ENCODE assay signal across 1 cellular context in the genomic region with DNA sequence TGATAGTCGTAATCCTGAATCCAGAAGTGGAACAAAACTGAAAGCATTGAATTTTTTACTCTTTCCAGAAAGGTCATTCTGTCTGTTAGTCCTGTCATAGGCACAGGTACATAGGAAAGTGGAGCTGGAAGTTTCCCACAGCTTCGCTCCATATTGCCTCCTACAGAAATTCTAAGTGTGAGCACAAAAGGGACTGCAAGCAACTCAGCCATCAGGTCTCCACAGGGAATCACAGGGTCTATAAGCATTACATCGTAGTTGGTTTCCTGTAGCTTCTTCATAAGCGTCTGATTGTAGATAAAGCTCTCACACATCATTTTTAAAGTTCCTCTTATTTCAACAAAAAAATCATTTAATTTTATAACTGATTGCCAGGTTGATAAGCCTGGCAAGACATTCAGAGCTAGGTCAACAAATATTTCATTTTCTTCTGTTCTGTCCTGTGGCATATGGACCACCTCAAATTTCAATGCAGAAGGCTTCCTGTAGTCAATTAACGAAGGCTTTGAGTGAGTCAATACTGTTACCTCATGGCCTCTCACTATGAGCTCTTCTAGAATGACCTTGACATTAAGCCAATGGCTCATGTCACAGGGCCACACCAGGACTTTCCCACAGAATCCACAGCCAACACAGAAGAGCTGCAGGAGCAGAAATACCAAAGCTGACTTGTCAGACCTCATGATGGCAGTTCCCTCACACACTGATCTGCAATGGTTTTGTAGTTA.
A peak's percentile ranks its signal among the peaks of the same experiment; 100 is the strongest.
TF ChIP-seq lines count a peak whose summit lies in the region.

Gene UGT2A3, minus strand, starts transcription at position 727 of the 728 bp plus-strand sequence. Its CDS starts 44 bp downstream, at position 683.

TF ChIP-seq in HepG2, 621 proteins besides CTCF, POLR2A, EP300 and RAD21 (continues in another document):
- TF ChIP-seq PAX8 (CRISPR knock-in tag; IDR thresholded peaks at IDR 0.05; ENCODE audit: borderline replicate concordance), result no peak
- TF ChIP-seq ZNF746 (CRISPR knock-in tag; IDR thresholded peaks at IDR 0.05), result no peak
- no peak for TF ChIP-seq ZNF878 (CRISPR knock-in tag; IDR thresholded peaks at IDR 0.05)
- TF ChIP-seq ARNT2 (CRISPR knock-in tag; IDR thresholded peaks at IDR 0.05; ENCODE audit: low read depth), result no peak
- no peak for TF ChIP-seq FLYWCH1 (CRISPR knock-in tag; IDR thresholded peaks at IDR 0.05)
- TF ChIP-seq NR2F1 (CRISPR knock-in tag; IDR thresholded peaks at IDR 0.05), result peak; percentile 68 to 76; a peak in 3 of 4 replicates
- no peak for TF ChIP-seq ZSCAN25 (CRISPR knock-in tag; IDR thresholded peaks at IDR 0.05)
- 0 out of 2 replicates have a peak, but pooled peaks have one; percentile 49 for TF ChIP-seq TOE1 (CRISPR knock-in tag; IDR thresholded peaks at IDR 0.05)
- TF ChIP-seq CBX5 (CRISPR knock-in tag; IDR thresholded peaks at IDR 0.05; ENCODE audit: borderline replicate concordance), result peak; percentile 82; the same call in 1 of the 2 replicates
- TF ChIP-seq, protein P1, sequence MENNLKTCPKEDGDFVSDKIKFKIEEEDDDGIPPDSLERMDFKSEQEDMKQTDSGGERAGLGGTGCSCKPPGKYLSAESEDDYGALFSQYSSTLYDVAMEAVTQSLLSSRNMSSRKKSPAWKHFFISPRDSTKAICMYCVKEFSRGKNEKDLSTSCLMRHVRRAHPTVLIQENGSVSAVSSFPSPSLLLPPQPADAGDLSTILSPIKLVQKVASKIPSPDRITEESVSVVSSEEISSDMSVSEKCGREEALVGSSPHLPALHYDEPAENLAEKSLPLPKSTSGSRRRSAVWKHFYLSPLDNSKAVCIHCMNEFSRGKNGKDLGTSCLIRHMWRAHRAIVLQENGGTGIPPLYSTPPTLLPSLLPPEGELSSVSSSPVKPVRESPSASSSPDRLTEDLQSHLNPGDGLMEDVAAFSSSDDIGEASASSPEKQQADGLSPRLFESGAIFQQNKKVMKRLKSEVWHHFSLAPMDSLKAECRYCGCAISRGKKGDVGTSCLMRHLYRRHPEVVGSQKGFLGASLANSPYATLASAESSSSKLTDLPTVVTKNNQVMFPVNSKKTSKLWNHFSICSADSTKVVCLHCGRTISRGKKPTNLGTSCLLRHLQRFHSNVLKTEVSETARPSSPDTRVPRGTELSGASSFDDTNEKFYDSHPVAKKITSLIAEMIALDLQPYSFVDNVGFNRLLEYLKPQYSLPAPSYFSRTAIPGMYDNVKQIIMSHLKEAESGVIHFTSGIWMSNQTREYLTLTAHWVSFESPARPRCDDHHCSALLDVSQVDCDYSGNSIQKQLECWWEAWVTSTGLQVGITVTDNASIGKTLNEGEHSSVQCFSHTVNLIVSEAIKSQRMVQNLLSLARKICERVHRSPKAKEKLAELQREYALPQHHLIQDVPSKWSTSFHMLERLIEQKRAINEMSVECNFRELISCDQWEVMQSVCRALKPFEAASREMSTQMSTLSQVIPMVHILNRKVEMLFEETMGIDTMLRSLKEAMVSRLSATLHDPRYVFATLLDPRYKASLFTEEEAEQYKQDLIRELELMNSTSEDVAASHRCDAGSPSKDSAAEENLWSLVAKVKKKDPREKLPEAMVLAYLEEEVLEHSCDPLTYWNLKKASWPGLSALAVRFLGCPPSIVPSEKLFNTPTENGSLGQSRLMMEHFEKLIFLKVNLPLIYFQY (CRISPR knock-in tag; IDR thresholded peaks at IDR 0.05; ENCODE audit: borderline replicate concordance), result no peak
- no peak for TF ChIP-seq ZNF672 (CRISPR knock-in tag; IDR thresholded peaks at IDR 0.05)
- peak; percentile 41; the same call in 1 of the 2 replicates for TF ChIP-seq ELF1 (CRISPR knock-in tag; IDR thresholded peaks at IDR 0.05)
- TF ChIP-seq, protein P2, sequence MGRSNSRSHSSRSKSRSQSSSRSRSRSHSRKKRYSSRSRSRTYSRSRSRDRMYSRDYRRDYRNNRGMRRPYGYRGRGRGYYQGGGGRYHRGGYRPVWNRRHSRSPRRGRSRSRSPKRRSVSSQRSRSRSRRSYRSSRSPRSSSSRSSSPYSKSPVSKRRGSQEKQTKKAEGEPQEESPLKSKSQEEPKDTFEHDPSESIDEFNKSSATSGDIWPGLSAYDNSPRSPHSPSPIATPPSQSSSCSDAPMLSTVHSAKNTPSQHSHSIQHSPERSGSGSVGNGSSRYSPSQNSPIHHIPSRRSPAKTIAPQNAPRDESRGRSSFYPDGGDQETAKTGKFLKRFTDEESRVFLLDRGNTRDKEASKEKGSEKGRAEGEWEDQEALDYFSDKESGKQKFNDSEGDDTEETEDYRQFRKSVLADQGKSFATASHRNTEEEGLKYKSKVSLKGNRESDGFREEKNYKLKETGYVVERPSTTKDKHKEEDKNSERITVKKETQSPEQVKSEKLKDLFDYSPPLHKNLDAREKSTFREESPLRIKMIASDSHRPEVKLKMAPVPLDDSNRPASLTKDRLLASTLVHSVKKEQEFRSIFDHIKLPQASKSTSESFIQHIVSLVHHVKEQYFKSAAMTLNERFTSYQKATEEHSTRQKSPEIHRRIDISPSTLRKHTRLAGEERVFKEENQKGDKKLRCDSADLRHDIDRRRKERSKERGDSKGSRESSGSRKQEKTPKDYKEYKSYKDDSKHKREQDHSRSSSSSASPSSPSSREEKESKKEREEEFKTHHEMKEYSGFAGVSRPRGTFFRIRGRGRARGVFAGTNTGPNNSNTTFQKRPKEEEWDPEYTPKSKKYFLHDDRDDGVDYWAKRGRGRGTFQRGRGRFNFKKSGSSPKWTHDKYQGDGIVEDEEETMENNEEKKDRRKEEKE (IDR thresholded peaks at IDR 0.05), result no peak
- TF ChIP-seq, protein P3, sequence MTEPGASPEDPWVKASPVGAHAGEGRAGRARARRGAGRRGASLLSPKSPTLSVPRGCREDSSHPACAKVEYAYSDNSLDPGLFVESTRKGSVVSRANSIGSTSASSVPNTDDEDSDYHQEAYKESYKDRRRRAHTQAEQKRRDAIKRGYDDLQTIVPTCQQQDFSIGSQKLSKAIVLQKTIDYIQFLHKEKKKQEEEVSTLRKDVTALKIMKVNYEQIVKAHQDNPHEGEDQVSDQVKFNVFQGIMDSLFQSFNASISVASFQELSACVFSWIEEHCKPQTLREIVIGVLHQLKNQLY (CRISPR knock-in tag; IDR thresholded peaks at IDR 0.05), result peak; percentile 62; the same call in 1 of the 2 replicates
- TF ChIP-seq RBFOX2 (IDR thresholded peaks at IDR 0.05; ENCODE audit: low read depth, low read length), result peak; percentile 45; the same call in 1 of the 2 replicates
- TF ChIP-seq ETV5 (CRISPR knock-in tag; IDR thresholded peaks at IDR 0.05; ENCODE audit: borderline replicate concordance), result peak; percentile 67
- TF ChIP-seq, protein P4, sequence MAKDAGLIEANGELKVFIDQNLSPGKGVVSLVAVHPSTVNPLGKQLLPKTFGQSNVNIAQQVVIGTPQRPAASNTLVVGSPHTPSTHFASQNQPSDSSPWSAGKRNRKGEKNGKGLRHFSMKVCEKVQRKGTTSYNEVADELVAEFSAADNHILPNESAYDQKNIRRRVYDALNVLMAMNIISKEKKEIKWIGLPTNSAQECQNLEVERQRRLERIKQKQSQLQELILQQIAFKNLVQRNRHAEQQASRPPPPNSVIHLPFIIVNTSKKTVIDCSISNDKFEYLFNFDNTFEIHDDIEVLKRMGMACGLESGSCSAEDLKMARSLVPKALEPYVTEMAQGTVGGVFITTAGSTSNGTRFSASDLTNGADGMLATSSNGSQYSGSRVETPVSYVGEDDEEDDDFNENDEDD (CRISPR knock-in tag; IDR thresholded peaks at IDR 0.05; ENCODE audit: borderline replicate concordance), result peak; percentile 53; the same call in 1 of the 2 replicates
- peak; percentile 75 for TF ChIP-seq HNF4A (CRISPR knock-in tag; IDR thresholded peaks at IDR 0.05)
- TF ChIP-seq SMC3 (IDR thresholded peaks at IDR 0.05; ENCODE audit: low read length), result peak; percentile 45; the same call in 1 of the 2 replicates
- TF ChIP-seq HOXD1 (CRISPR knock-in tag; IDR thresholded peaks at IDR 0.05), result peak; percentile 80
- peak; percentile 42; the same call in 1 of the 2 replicates for TF ChIP-seq ZFY (CRISPR knock-in tag; IDR thresholded peaks at IDR 0.05)
- no peak for TF ChIP-seq HNRNPK (IDR thresholded peaks at IDR 0.05; ENCODE audit: low read depth, low read length, poor library complexity, severe bottlenecking)
- TF ChIP-seq ZNF543 (CRISPR knock-in tag; IDR thresholded peaks at IDR 0.05), result no peak
- TF ChIP-seq ATF7-NPFF (CRISPR knock-in tag; IDR thresholded peaks at IDR 0.05; ENCODE audit: low read depth), result no peak
- no peak for TF ChIP-seq NFE2L1 (CRISPR knock-in tag; IDR thresholded peaks at IDR 0.05; ENCODE audit: borderline replicate concordance)
- TF ChIP-seq CSRNP2 (CRISPR knock-in tag; conservative IDR thresholded peaks at IDR 0.05; ENCODE audit: low read depth), result no peak
- peak; percentile 88 for TF ChIP-seq IRF2 (CRISPR knock-in tag; IDR thresholded peaks at IDR 0.05)
- no peak for TF ChIP-seq ZNF501 (CRISPR knock-in tag; IDR thresholded peaks at IDR 0.05)
- no peak for TF ChIP-seq IKZF1 (IDR thresholded peaks at IDR 0.05)
- TF ChIP-seq DMAP1 (CRISPR knock-in tag; IDR thresholded peaks at IDR 0.05), result 0 out of 2 replicates have a peak, but pooled peaks have one; percentile 15
- no peak for TF ChIP-seq PRDM4 (CRISPR knock-in tag; IDR thresholded peaks at IDR 0.05; ENCODE audit: borderline replicate concordance)
- no peak for TF ChIP-seq GTF3A (CRISPR knock-in tag; conservative IDR thresholded peaks at IDR 0.05)
- peak; percentile 88 for TF ChIP-seq PAXIP1 (CRISPR knock-in tag; conservative IDR thresholded peaks at IDR 0.05)
- TF ChIP-seq ZNF343 (CRISPR knock-in tag; IDR thresholded peaks at IDR 0.05), result no peak
- TF ChIP-seq, protein P5, sequence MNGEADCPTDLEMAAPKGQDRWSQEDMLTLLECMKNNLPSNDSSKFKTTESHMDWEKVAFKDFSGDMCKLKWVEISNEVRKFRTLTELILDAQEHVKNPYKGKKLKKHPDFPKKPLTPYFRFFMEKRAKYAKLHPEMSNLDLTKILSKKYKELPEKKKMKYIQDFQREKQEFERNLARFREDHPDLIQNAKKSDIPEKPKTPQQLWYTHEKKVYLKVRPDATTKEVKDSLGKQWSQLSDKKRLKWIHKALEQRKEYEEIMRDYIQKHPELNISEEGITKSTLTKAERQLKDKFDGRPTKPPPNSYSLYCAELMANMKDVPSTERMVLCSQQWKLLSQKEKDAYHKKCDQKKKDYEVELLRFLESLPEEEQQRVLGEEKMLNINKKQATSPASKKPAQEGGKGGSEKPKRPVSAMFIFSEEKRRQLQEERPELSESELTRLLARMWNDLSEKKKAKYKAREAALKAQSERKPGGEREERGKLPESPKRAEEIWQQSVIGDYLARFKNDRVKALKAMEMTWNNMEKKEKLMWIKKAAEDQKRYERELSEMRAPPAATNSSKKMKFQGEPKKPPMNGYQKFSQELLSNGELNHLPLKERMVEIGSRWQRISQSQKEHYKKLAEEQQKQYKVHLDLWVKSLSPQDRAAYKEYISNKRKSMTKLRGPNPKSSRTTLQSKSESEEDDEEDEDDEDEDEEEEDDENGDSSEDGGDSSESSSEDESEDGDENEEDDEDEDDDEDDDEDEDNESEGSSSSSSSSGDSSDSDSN (CRISPR knock-in tag; IDR thresholded peaks at IDR 0.05), result 0 out of 2 replicates have a peak, but pooled peaks have one; percentile 16
- no peak for TF ChIP-seq PAWR (CRISPR knock-in tag; IDR thresholded peaks at IDR 0.05; ENCODE audit: borderline replicate concordance)
